In the genomic region with DNA sequence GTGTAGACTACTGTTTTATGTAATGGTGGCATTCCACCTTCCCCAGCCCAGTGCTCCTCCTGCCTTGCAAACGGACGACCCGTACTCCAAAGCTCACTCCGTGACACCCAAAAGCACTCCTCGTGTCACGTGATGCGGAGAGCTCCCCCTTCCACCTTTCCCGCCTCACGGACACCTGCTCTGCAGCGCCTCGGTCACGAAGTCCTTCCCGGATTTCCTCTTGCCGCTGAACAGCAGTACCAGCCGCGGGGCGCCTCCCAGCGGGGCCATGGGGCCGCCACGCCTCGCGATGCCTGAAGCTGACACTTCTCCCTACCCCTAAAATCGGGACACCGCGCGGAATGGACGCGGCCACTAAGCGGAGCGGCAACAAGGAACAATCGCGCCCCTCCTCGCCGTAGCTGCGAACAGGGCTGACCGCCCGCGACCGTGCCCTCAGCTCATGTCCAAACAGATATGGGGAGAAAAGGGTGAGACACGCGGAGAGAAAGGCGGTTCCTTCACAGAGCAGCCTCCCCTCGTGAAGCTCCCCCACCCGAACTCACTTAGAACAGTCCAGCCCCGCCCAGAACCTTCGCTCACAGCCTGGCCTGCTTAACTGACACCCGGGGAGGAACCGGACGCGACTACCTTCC, we compare ENCODE assay signal across 8 cellular contexts. TPM values are rescaled to one million over a fixed set of nuclear protein-coding genes. Genes with fewer than 3 reads are reported as not detected.
DNase-seq lines count a peak whose midpoint lies in the region; ATAC-seq and TF ChIP-seq lines count a peak whose summit lies in the region.

Gene PMVK, minus strand, starts transcription at position 304 of the 635 bp plus-strand sequence. Its CDS starts 34 bp downstream, at position 270.

- TF ChIP-seq CTCF in mesothelial cell of epicardium (IDR thresholded peaks at IDR 0.05; ENCODE audit: unreplicated experiment) = no peak

- H3K36me3 ChIP-seq in HUES48 (ENCODE audit: control insufficient read depth, insufficient read depth, low read length) = peaks cover 5% of the 10 kb centered on the region; the same call in 1 of the 2 replicates
- peaks cover 5% of the 10 kb centered on the region for H3K36me3 ChIP-seq in NT2/D1 (ENCODE audit: insufficient read depth, insufficient read length, low read length)

- H3K9me3 ChIP-seq in HUES48 (ENCODE audit: control insufficient read depth, insufficient read depth, low read length) (no peaks in the 10 kb centered on the region), NT2/D1 (ENCODE audit: insufficient read depth, low read length) (no peaks in the 10 kb centered on the region)

- H3K27me3 ChIP-seq in HUES48 (ENCODE audit: control insufficient read depth, insufficient read depth, low read length) (no peaks in the 10 kb centered on the region), NT2/D1 (ENCODE audit: insufficient read depth, insufficient read length) (no peaks in the 10 kb centered on the region)

- H3K4me1 Mint-ChIP-seq in mesothelial cell of epicardium = peaks cover 27% of the 10 kb centered on the region

- H3K4me3 Mint-ChIP-seq in mesothelial cell of epicardium = peak within 1 kb of the TSS; percentile 87

- H3K4me3 ChIP-seq in HUES48 (ENCODE audit: low read depth, low read length) (peak within 1 kb of the TSS; percentile 82), NT2/D1 (ENCODE audit: insufficient read length, low read depth) (peak within 1 kb of the TSS; percentile 70)

- H3K9me3 Mint-ChIP-seq in mesothelial cell of epicardium = no peaks in the 10 kb centered on the region

- H3K27ac Mint-ChIP-seq in mesothelial cell of epicardium = peak within 1 kb of the TSS; percentile 99

- DNase-seq in Caki2 (ENCODE audit: low read depth) (peak; percentile 97), NT2/D1 (ENCODE audit: low read depth, low spot score) (peak; percentile 98), mesothelial cell of epicardium (ENCODE audit: low spot score in 2 of 2, unreplicated experiment in 2 of 2) (peak; percentile 84 to 87)
- DNase-seq in activated CD8-positive, alpha-beta memory T cell treated with anti-CD3 and anti-CD28 coated beads, Interleukin-2, amount 50 U/mL, for 24 hours (ENCODE audit: extremely low read depth) = peak; percentile 93
- DNase-seq in stimulated activated CD8-positive, alpha-beta memory T cell treated with anti-CD3 and anti-CD28 coated beads, Interleukin-15, amount 100 ng/mL, for 48 hours (ENCODE audit: low read depth in 2 of 2) = peak; percentile 86 to 90

- peaks cover 15% of the 10 kb centered on the region for H3K4me1 ChIP-seq in HUES48 (ENCODE audit: control insufficient read depth, insufficient read depth, low read length)
- H3K4me1 ChIP-seq in NT2/D1 (ENCODE audit: insufficient read depth, insufficient read length) = peaks cover 12% of the 10 kb centered on the region

- H3K27me3 Mint-ChIP-seq in mesothelial cell of epicardium (ENCODE audit: low read depth) = no peaks in the 10 kb centered on the region

- in situ Hi-C loops in Caki2 (cut with HindIII; ENCODE audit: low pct_unique_long_range_greater_than_20kb, low sequenced_read_pairs) = no loop called here
- in situ Hi-C loops in endometrial microvascular endothelial cells (cut with HindIII; ENCODE audit: inconsistent ontology term, low pct_unique_long_range_greater_than_20kb, low sequenced_read_pairs) = no loop called here

- peak within 1 kb of the TSS; percentile 93 for H3K27ac ChIP-seq in HUES48 (ENCODE audit: low read depth, low read length)

- ATAC-seq in GM21381 (IDR thresholded peaks at IDR 0.05; ENCODE audit: unreplicated experiment) = peak; percentile 66

- H3K36me3 Mint-ChIP-seq in mesothelial cell of epicardium = no peaks in the 10 kb centered on the region

- peak within 1 kb of the TSS; percentile 90 for H3K9ac ChIP-seq in HUES48 (ENCODE audit: low read depth, low read length)
- peak within 1 kb of the TSS; percentile 89 for H3K9ac ChIP-seq in NT2/D1 (ENCODE audit: insufficient read length, low read depth)

RNA-seq across cellular contexts. Expression of gene PMVK, which starts in this region (rescaled TPM):
- total RNA-seq in Caki2 (2014; rRNA removed; shearing (Covaris generic); ENCODE audit: low replicate concordance) = 49.9 and 66.3 TPM in 2 replicates
- total RNA-seq in endometrial microvascular endothelial cells (ENCODE audit: inconsistent ontology term) = 16.1 TPM
- total RNA-seq in mesothelial cell of epicardium = 19.7 to 21.2 TPM (median 20.5 TPM) in 3 replicates

Comparison
In these comparisons a context has a peak if more than half of its experiments do, and no peak if none do; other contexts are left out.
1. Peak in every context shown above with its lines: DNase-seq, ATAC-seq, H3K4me3 ChIP-seq and H3K27ac ChIP-seq.